Comparison of ENCODE assay signal across 8 cellular contexts in genomic region chr2:230828272-230828961, GRCh38. TPM values are rescaled to one million over a fixed set of nuclear protein-coding genes. Genes with fewer than 3 reads are reported as not detected.
DNase-seq lines count a peak whose midpoint lies in the region; ATAC-seq and TF ChIP-seq lines count a peak whose summit lies in the region.

No MANE protein-coding gene starts in this region.

- no peak for TF ChIP-seq CTCF in BJ (IDR thresholded peaks at IDR 0.05; ENCODE audit: insufficient read depth, low read depth, low read length)
- no peak for TF ChIP-seq CTCF in lower lobe of right lung (IDR thresholded peaks at IDR 0.05)
- no peak for TF ChIP-seq CTCF in smooth muscle cell (IDR thresholded peaks at IDR 0.05; ENCODE audit: borderline replicate concordance, insufficient read depth, poor library complexity, severe bottlenecking)
- TF ChIP-seq CTCF in progenitor cell of endocrine pancreas (IDR thresholded peaks at IDR 0.05; ENCODE audit: unreplicated experiment) = no peak

- ATAC-seq in GM21367 (IDR thresholded peaks at IDR 0.05; ENCODE audit: unreplicated experiment) (peak; percentile 50), lower lobe of right lung (peak; percentile 31 to 66), GM21360 (IDR thresholded peaks at IDR 0.05; ENCODE audit: unreplicated experiment) (no peak)

- intact Hi-C loops in lower lobe of right lung (cut with DNase I) = no loop called here

- H3F3A ChIP-seq in smooth muscle cell (ENCODE audit: low read depth) = no peaks in the 10 kb centered on the region

- no peaks in the 10 kb centered on the region for H4K20me1 ChIP-seq in smooth muscle cell (ENCODE audit: low read depth)

- no peak overlapping the region for H3K27ac Mint-ChIP-seq in activated naive CD8-positive, alpha-beta T cell
- no peak overlapping the region for H3K27ac Mint-ChIP-seq in progenitor cell of endocrine pancreas

- H3K4me1 Mint-ChIP-seq in activated naive CD8-positive, alpha-beta T cell (ENCODE audit: low read depth) = peaks cover 9% of the 10 kb centered on the region
- H3K4me1 Mint-ChIP-seq in progenitor cell of endocrine pancreas (ENCODE audit: low read depth) = no peaks in the 10 kb centered on the region

- 86% methylated on average over 34 of the region's 61 CpGs for WGBS in smooth muscle cell (ENCODE audit: low lambda C conversion rate)

- H3K27ac ChIP-seq in lower lobe of right lung = no peak overlapping the region
- no peak overlapping the region for H3K27ac ChIP-seq in smooth muscle cell (ENCODE audit: low read depth)

- no peak for DNase-seq in BJ (ENCODE audit: low read depth)
- no peak for DNase-seq in lower lobe of right lung
- DNase-seq in smooth muscle cell (lab: John Stamatoyannopoulos, UW; ENCODE audit: unreplicated experiment) = no peak
- DNase-seq in progenitor cell of endocrine pancreas (ENCODE audit: low spot score, unreplicated experiment) = no peak
- no peak for DNase-seq in NCI-H2081 (lab: John Stamatoyannopoulos, UW)

- no peak overlapping the region for H3K4me2 ChIP-seq in smooth muscle cell

- H3K4me3 ChIP-seq in BJ (ENCODE audit: low read depth, low read length) = peak overlapping the region; percentile 13; the same call in 1 of the 2 replicates
- peak overlapping the region; percentile 39 for H3K4me3 ChIP-seq in lower lobe of right lung
- no peak overlapping the region for H3K4me3 ChIP-seq in smooth muscle cell

- H3K36me3 ChIP-seq in BJ (ENCODE audit: control insufficient read depth, insufficient read depth, low read length) = no peaks in the 10 kb centered on the region
- no peaks in the 10 kb centered on the region for H3K36me3 ChIP-seq in lower lobe of right lung
- no peaks in the 10 kb centered on the region for H3K36me3 ChIP-seq in smooth muscle cell (ENCODE audit: low read depth)

- peaks cover 10% of the 10 kb centered on the region for H3K27me3 Mint-ChIP-seq in activated naive CD8-positive, alpha-beta T cell
- peaks cover 25% of the 10 kb centered on the region for H3K27me3 Mint-ChIP-seq in progenitor cell of endocrine pancreas

- POLR2A ChIA-PET in BJ (lab: Charles Lee) = no interaction called here

- peak overlapping the region; percentile 62 for H3K4me3 Mint-ChIP-seq in activated naive CD8-positive, alpha-beta T cell
- H3K4me3 Mint-ChIP-seq in progenitor cell of endocrine pancreas (ENCODE audit: low read depth) = no peak overlapping the region

- no peak overlapping the region for H3K9ac ChIP-seq in smooth muscle cell (ENCODE audit: low read depth)

- H3K36me3 Mint-ChIP-seq in activated naive CD8-positive, alpha-beta T cell = no peaks in the 10 kb centered on the region
- no peaks in the 10 kb centered on the region for H3K36me3 Mint-ChIP-seq in progenitor cell of endocrine pancreas (ENCODE audit: insufficient read depth)

- peaks cover 17% of the 10 kb centered on the region for H3K4me1 ChIP-seq in lower lobe of right lung
- H3K4me1 ChIP-seq in smooth muscle cell (ENCODE audit: low read depth) = no peaks in the 10 kb centered on the region

- H3K9me3 Mint-ChIP-seq in activated naive CD8-positive, alpha-beta T cell (ENCODE audit: low read depth) = no peaks in the 10 kb centered on the region
- peaks cover 3% of the 10 kb centered on the region for H3K9me3 Mint-ChIP-seq in progenitor cell of endocrine pancreas (ENCODE audit: low read depth)

- no peak overlapping the region for H2AFZ ChIP-seq in smooth muscle cell (ENCODE audit: low read depth)

- CTCF ChIA-PET in BJ (lab: Yijun Ruan, JAX) = interaction anchor here (1.2 kb wide), 1 partner anchor 159 kb away, joined by 7 read pairs; no protein-coding TSS in a partner anchor

- H3K27me3 ChIP-seq in BJ (ENCODE audit: control insufficient read depth, insufficient read depth, low read length) (peaks cover 9% of the 10 kb centered on the region), lower lobe of right lung (ENCODE audit: low read depth) (peaks cover 44% of the 10 kb centered on the region), smooth muscle cell (ENCODE audit: low read depth) (peaks cover 5% of the 10 kb centered on the region)

- H3K9me3 ChIP-seq in lower lobe of right lung (no peaks in the 10 kb centered on the region), smooth muscle cell (replicated peaks; ENCODE audit: low read depth) (no peaks in the 10 kb centered on the region)

- H3K79me2 ChIP-seq in smooth muscle cell (ENCODE audit: low read depth) = no peaks in the 10 kb centered on the region

RNA-seq across cellular contexts. Expression of gene ITM2C, which starts 36.3 kb away (rescaled TPM):
- polyA plus RNA-seq in BJ (2011; rRNA removed) (524 and 885 TPM in 2 replicates), smooth muscle cell (458 and 600 TPM in 2 replicates)
- polyA minus RNA-seq in BJ (2011; rRNA and poly(A)+ RNA removed) = 186 and 267 TPM in 2 replicates
- total RNA-seq in lower lobe of right lung (27.6 TPM), smooth muscle cell (344 and 532 TPM in 2 replicates), progenitor cell of endocrine pancreas (169 and 174 TPM in 2 replicates)
